ENCODE assay signal across 17 cellular contexts in the genomic region with DNA sequence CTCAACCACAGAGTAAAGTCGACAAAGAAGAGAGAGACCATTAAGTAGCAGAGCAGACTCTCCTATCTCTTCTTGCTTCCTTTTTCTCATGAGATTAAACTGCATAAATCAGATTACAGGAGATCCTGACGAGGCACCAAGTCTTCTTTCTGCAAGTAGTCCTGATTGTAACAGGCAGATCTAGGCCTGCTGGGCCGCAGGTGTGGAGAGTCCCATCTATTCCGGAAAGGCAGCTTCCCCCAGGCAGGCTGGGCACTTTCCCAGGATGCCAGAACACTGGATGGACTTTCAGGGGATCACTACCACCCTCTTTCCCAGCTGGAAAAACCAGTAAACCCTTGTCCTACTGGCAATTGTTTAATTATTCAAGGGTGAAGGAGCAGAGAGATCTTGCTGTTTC.
"Had no signal": no experiment of that assay in that cellular context is flagged by ENCODE, and none has a peak within 500 bp of the region (broad histone marks: within the 10 kb centered on the region; RNA-seq: fewer than 3 reads in every experiment).

No MANE protein-coding gene starts in this region.

- H3K27me3 ChIP-seq: hepatocyte, right atrium auricular region, transverse colon had no signal

- H3K79me2 ChIP-seq: hepatocyte had no signal

- H3K27ac ChIP-seq: hepatocyte, right atrium auricular region, transverse colon had no signal

- H3K4me3 Mint-ChIP-seq: activated naive CD8-positive, alpha-beta T cell treated with anti-CD3 and anti-CD28 coated beads for 36 hours; activated T-helper 1 cell treated with anti-CD3 and anti-CD28 coated beads, Interleukin-12 subunit alpha, Interleukin-12 subunit beta, Interleukin-2, Interleukin-4 antibody, amounts not matched to agents 30 ng/mL and 10 ng/mL and 1 ng/mL, durations not matched to agents 14 hours and 24 hours and 36 hours; naive thymus-derived CD8-positive, alpha-beta T cell; T-helper 2 cell treated with Interferon-gamma antibody and Interleukin-4, amounts not matched to agents 5 μg/mL and 100 μg/mL, for 36 hours had no signal

- H3K36me3 Mint-ChIP-seq: activated naive CD8-positive, alpha-beta T cell treated with anti-CD3 and anti-CD28 coated beads for 36 hours; naive thymus-derived CD8-positive, alpha-beta T cell had no signal

- H3K27me3 Mint-ChIP-seq: activated naive CD8-positive, alpha-beta T cell treated with anti-CD3 and anti-CD28 coated beads for 36 hours had no signal

- H3K9me3 Mint-ChIP-seq: activated naive CD8-positive, alpha-beta T cell treated with anti-CD3 and anti-CD28 coated beads for 36 hours; activated T-helper 1 cell treated with anti-CD3 and anti-CD28 coated beads, Interleukin-12 subunit alpha, Interleukin-12 subunit beta, Interleukin-2, Interleukin-4 antibody, amounts not matched to agents 30 ng/mL and 10 ng/mL and 1 ng/mL, durations not matched to agents 14 hours and 24 hours and 36 hours; T-helper 2 cell treated with Interferon-gamma antibody and Interleukin-4, amounts not matched to agents 5 μg/mL and 100 μg/mL, for 36 hours had no signal

- H3K27ac Mint-ChIP-seq: activated naive CD8-positive, alpha-beta T cell treated with anti-CD3 and anti-CD28 coated beads for 36 hours; activated T-helper 1 cell treated with anti-CD3 and anti-CD28 coated beads, Interleukin-12 subunit alpha, Interleukin-12 subunit beta, Interleukin-2, Interleukin-4 antibody, amounts not matched to agents 30 ng/mL and 10 ng/mL and 1 ng/mL, durations not matched to agents 14 hours and 24 hours and 36 hours; naive thymus-derived CD8-positive, alpha-beta T cell; T-helper 2 cell treated with Interferon-gamma antibody and Interleukin-4, amounts not matched to agents 5 μg/mL and 100 μg/mL, for 36 hours had no signal

- ATAC-seq: activated CD4-positive, CD25-positive, alpha-beta regulatory T cell treated with anti-CD3 and anti-CD28 coated beads, Interleukin-2, amount 50 U/mL, for 24 hours; left lobe of liver; naive thymus-derived CD8-positive, alpha-beta T cell had no signal

- H3K36me3 ChIP-seq: right atrium auricular region, transverse colon had no signal

- H3K4me1 Mint-ChIP-seq: activated naive CD8-positive, alpha-beta T cell treated with anti-CD3 and anti-CD28 coated beads for 36 hours; naive thymus-derived CD8-positive, alpha-beta T cell had no signal

- H3K9me3 ChIP-seq: right atrium auricular region, transverse colon had no signal

- H2AFZ ChIP-seq: hepatocyte had no signal

- H3K4me3 ChIP-seq: hepatocyte, right atrium auricular region, transverse colon had no signal

- DNase-seq: activated CD4-positive, alpha-beta T cell treated with anti-CD3 and anti-CD28 coated beads, Interleukin-2, amount 50 U/mL, for 1 hour; activated naive CD8-positive, alpha-beta T cell treated with anti-CD3 and anti-CD28 coated beads for 36 hours; anterior cingulate cortex; islet precursor cell; naive thymus-derived CD8-positive, alpha-beta T cell; nucleus accumbens; small intestine; stimulated activated CD4-positive, alpha-beta T cell treated with anti-CD3 and anti-CD28 coated beads, Interleukin-4, amount 100 ng/mL, for 4 hours; stimulated activated CD8-positive, alpha-beta memory T cell treated with anti-CD3 and anti-CD28 coated beads, Interleukin-4, amount 100 ng/mL, for 48 hours; stimulated activated naive CD4-positive, alpha-beta T cell treated with Interleukin-2 at 50 U/mL for 16 hours; transverse colon had no signal

- H3K4me2 ChIP-seq: hepatocyte had no signal
